Comparison of ENCODE assay signal across 1 cellular context in the genomic region with DNA sequence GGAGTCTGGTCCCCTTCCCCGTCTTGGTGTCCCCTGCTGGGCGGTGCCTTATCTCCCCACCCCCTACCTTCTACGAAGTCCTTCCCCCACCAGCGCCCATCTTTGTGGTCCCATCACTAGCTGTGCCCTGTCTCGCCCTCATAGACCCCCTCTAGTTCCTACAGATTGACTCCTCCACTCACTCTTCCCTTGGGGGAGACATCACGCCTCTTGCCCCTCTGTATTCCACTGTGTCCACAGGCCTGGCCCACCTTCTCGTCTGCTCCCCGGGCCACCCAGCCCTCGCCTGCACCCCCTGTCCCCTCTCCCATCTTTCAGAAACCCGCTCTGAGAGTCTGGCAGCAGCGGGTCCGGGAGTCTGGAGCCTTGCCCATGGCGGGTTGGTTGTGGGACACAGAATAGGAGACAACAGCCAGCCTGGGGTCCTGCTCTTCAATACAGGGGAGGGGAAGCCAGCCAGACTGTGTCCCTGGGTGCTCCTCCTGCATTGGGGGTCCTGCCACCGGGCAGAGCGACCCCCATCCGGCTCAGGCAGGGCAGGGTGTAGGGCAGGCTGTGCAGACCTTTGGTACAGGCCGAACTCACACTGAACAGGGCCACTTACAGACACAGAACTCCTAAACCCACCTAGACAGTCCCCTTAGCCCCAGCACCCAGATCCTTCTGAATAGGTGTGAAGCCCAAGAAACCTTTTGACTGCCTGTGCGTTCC.
TF ChIP-seq lines count a peak whose summit lies in the region.

No MANE protein-coding gene starts in this region.

TF ChIP-seq in K562, 482 proteins besides CTCF, POLR2A, EP300 and RAD21 (continued from another document and continues in another):
- no peak for TF ChIP-seq ZBTB2 (IDR thresholded peaks at IDR 0.05)
- no peak for TF ChIP-seq BRD9 (IDR thresholded peaks at IDR 0.05; ENCODE audit: low read depth, partially characterized antibody)
- TF ChIP-seq, protein P1, sequence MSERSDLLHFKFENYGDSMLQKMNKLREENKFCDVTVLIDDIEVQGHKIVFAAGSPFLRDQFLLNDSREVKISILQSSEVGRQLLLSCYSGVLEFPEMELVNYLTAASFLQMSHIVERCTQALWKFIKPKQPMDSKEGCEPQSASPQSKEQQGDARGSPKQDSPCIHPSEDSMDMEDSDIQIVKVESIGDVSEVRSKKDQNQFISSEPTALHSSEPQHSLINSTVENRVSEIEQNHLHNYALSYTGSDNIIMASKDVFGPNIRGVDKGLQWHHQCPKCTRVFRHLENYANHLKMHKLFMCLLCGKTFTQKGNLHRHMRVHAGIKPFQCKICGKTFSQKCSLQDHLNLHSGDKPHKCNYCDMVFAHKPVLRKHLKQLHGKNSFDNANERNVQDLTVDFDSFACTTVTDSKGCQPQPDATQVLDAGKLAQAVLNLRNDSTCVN (CRISPR knock-in tag; IDR thresholded peaks at IDR 0.05) = 0 out of 2 replicates have a peak, but pooled peaks have one; percentile 68
- 0 out of 2 replicates have a peak, but pooled peaks have one; percentile 57 for TF ChIP-seq POLR2AphosphoS2 (IDR thresholded peaks at IDR 0.05; ENCODE audit: low read length)
- no peak for TF ChIP-seq GATAD2A (IDR thresholded peaks at IDR 0.05)
- 0 out of 2 replicates have a peak, but pooled peaks have one; percentile 10 for TF ChIP-seq ZC3H4 (CRISPR knock-in tag; IDR thresholded peaks at IDR 0.05; ENCODE audit: borderline replicate concordance)
- no peak for TF ChIP-seq HEY1 (CRISPR knock-in tag; IDR thresholded peaks at IDR 0.05; ENCODE audit: borderline replicate concordance)
- TF ChIP-seq MTA1 (IDR thresholded peaks at IDR 0.05; ENCODE audit: borderline replicate concordance) = no peak
- no peak for TF ChIP-seq CEBPB (tag; IDR thresholded peaks at IDR 0.05)
- TF ChIP-seq ZNF197 (CRISPR knock-in tag; IDR thresholded peaks at IDR 0.05; ENCODE audit: low read depth) = no peak
- no peak for TF ChIP-seq SRSF9 (IDR thresholded peaks at IDR 0.05; ENCODE audit: borderline replicate concordance, low read depth, low read length)
- TF ChIP-seq HDAC1 (IDR thresholded peaks at IDR 0.05) = peak in 1 of 2 experiments; percentile 5; a peak in 1 of 4 replicates
- TF ChIP-seq E2F1 (CRISPR knock-in tag; IDR thresholded peaks at IDR 0.05) = no peak
- TF ChIP-seq GATAD2B (IDR thresholded peaks at IDR 0.05; ENCODE audit: borderline replicate concordance) = no peak
- TF ChIP-seq, protein P2, sequence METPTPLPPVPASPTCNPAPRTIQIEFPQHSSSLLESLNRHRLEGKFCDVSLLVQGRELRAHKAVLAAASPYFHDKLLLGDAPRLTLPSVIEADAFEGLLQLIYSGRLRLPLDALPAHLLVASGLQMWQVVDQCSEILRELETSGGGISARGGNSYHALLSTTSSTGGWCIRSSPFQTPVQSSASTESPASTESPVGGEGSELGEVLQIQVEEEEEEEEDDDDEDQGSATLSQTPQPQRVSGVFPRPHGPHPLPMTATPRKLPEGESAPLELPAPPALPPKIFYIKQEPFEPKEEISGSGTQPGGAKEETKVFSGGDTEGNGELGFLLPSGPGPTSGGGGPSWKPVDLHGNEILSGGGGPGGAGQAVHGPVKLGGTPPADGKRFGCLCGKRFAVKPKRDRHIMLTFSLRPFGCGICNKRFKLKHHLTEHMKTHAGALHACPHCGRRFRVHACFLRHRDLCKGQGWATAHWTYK (CRISPR knock-in tag; IDR thresholded peaks at IDR 0.05) = peak; percentile 24; the same call in 1 of the 2 replicates
- TF ChIP-seq CHD2 (IDR thresholded peaks at IDR 0.05; ENCODE audit: low read depth, low read length) = no peak
- TF ChIP-seq E2F5 (CRISPR knock-in tag; IDR thresholded peaks at IDR 0.05) = no peak
- TF ChIP-seq, protein P3, sequence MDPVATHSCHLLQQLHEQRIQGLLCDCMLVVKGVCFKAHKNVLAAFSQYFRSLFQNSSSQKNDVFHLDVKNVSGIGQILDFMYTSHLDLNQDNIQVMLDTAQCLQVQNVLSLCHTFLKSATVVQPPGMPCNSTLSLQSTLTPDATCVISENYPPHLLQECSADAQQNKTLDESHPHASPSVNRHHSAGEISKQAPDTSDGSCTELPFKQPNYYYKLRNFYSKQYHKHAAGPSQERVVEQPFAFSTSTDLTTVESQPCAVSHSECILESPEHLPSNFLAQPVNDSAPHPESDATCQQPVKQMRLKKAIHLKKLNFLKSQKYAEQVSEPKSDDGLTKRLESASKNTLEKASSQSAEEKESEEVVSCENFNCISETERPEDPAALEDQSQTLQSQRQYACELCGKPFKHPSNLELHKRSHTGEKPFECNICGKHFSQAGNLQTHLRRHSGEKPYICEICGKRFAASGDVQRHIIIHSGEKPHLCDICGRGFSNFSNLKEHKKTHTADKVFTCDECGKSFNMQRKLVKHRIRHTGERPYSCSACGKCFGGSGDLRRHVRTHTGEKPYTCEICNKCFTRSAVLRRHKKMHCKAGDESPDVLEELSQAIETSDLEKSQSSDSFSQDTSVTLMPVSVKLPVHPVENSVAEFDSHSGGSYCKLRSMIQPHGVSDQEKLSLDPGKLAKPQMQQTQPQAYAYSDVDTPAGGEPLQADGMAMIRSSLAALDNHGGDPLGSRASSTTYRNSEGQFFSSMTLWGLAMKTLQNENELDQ (CRISPR knock-in tag; IDR thresholded peaks at IDR 0.05; ENCODE audit: borderline replicate concordance) = no peak
- peak; percentile 80; the same call in 1 of the 2 replicates for TF ChIP-seq OTX1 (CRISPR knock-in tag; IDR thresholded peaks at IDR 0.05)
- TF ChIP-seq ZNF583 (CRISPR knock-in tag; IDR thresholded peaks at IDR 0.05) = peak; percentile 64; the same call in 1 of the 2 replicates
- TF ChIP-seq, protein P4, sequence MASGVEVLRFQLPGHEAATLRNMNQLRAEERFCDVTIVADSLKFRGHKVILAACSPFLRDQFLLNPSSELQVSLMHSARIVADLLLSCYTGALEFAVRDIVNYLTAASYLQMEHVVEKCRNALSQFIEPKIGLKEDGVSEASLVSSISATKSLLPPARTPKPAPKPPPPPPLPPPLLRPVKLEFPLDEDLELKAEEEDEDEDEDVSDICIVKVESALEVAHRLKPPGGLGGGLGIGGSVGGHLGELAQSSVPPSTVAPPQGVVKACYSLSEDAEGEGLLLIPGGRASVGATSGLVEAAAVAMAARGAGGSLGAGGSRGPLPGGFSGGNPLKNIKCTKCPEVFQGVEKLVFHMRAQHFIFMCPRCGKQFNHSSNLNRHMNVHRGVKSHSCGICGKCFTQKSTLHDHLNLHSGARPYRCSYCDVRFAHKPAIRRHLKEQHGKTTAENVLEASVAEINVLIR (CRISPR knock-in tag; IDR thresholded peaks at IDR 0.05) = no peak
- no peak for TF ChIP-seq DIDO1 (tag; IDR thresholded peaks at IDR 0.05; ENCODE audit: low read depth)
- TF ChIP-seq NUFIP1 (IDR thresholded peaks at IDR 0.05; ENCODE audit: partially characterized antibody) = no peak
- no peak for TF ChIP-seq SMC3 (conservative IDR thresholded peaks at IDR 0.05; ENCODE audit: insufficient read depth, low read depth, low read length)
- TF ChIP-seq PML (IDR thresholded peaks at IDR 0.05; ENCODE audit: low read length) = peak; percentile 42; the same call in 1 of the 2 replicates
- TF ChIP-seq GTF2F1 (IDR thresholded peaks at IDR 0.05; ENCODE audit: low read depth, low read length) = no peak
- TF ChIP-seq CC2D1A (IDR thresholded peaks at IDR 0.05) = no peak
- peak; percentile 33; the same call in 1 of the 2 replicates for TF ChIP-seq SP1 (CRISPR knock-in tag; IDR thresholded peaks at IDR 0.05)
- peak; percentile 30; the same call in 1 of the 2 replicates for TF ChIP-seq NBN (IDR thresholded peaks at IDR 0.05; ENCODE audit: low read depth)
- TF ChIP-seq E4F1 (CRISPR knock-in tag; IDR thresholded peaks at IDR 0.05; ENCODE audit: borderline replicate concordance) = no peak; the same call in 1 of the 2 replicates
- TF ChIP-seq RAD51 (IDR thresholded peaks at IDR 0.05; ENCODE audit: borderline replicate concordance, low read depth) = no peak
- TF ChIP-seq POLR2G (IDR thresholded peaks at IDR 0.05; ENCODE audit: low read depth, low read length) = peak; percentile 41; the same call in 1 of the 2 replicates
- TF ChIP-seq ARID1B (IDR thresholded peaks at IDR 0.05) = no peak
- TF ChIP-seq XRCC5 (IDR thresholded peaks at IDR 0.05; ENCODE audit: low read depth, low read length) = no peak
- TF ChIP-seq CXXC5 (CRISPR knock-in tag; IDR thresholded peaks at IDR 0.05) = no peak
- TF ChIP-seq MYC (IDR thresholded peaks at IDR 0.05; ENCODE audit: low read depth, low read length) = no peak
- 0 out of 2 replicates have a peak, but pooled peaks have one; percentile 51 for TF ChIP-seq MYC (CRISPR knock-in tag; IDR thresholded peaks at IDR 0.05; ENCODE audit: borderline replicate concordance, low read depth)
- TF ChIP-seq FIP1L1 (IDR thresholded peaks at IDR 0.05; ENCODE audit: low read depth, low read length, poor library complexity, severe bottlenecking) = no peak
- no peak for TF ChIP-seq TAF7 (tag; IDR thresholded peaks at IDR 0.05)
- TF ChIP-seq, protein P5, sequence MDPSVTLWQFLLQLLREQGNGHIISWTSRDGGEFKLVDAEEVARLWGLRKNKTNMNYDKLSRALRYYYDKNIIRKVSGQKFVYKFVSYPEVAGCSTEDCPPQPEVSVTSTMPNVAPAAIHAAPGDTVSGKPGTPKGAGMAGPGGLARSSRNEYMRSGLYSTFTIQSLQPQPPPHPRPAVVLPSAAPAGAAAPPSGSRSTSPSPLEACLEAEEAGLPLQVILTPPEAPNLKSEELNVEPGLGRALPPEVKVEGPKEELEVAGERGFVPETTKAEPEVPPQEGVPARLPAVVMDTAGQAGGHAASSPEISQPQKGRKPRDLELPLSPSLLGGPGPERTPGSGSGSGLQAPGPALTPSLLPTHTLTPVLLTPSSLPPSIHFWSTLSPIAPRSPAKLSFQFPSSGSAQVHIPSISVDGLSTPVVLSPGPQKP (CRISPR knock-in tag; IDR thresholded peaks at IDR 0.05) = 0 out of 2 replicates have a peak, but pooled peaks have one; percentile 62
- TF ChIP-seq PATZ1 (CRISPR knock-in tag; IDR thresholded peaks at IDR 0.05; ENCODE audit: borderline replicate concordance) = no peak; the same call in 1 of the 2 replicates
